1 cellular context compared by ENCODE assay signal in the genomic region with DNA sequence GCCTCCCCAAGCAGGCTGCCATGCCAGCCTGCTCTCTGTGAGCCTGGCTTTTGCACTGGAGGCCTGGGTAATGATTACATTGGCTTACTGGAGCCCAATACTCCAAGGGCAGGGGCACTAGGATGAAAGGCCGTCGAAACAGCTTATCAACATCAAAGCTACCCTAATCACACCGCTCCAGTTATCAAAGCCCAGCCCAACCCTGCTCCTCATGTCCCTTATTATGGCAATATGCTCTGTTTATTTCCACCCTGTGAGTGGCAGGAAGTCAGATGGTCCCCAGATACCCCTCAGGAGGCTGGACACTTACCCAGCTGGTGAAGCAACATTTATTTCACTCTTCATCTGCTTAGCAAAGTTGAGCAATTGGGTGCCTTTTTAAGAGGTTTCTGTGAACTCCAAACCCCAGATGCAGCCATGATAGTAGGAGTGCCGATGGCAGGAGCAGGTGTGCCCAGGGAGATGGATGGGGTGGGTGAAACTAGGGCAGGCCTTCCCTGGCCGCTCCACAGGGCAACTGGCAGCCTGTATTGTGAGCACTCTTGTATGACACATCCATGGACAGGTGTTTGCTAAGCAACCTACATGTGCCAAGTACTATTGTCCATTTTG.
TF ChIP-seq lines count a peak whose summit lies in the region.

No MANE protein-coding gene starts in this region.

TF ChIP-seq in HepG2, 621 proteins besides CTCF, POLR2A, EP300 and RAD21 (continued from another document and continues in another):
- TF ChIP-seq, protein P1, sequence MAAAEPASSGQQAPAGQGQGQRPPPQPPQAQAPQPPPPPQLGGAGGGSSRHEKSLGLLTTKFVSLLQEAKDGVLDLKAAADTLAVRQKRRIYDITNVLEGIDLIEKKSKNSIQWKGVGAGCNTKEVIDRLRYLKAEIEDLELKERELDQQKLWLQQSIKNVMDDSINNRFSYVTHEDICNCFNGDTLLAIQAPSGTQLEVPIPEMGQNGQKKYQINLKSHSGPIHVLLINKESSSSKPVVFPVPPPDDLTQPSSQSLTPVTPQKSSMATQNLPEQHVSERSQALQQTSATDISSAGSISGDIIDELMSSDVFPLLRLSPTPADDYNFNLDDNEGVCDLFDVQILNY (CRISPR knock-in tag; conservative IDR thresholded peaks at IDR 0.05), result no peak
- TF ChIP-seq HIVEP1 (CRISPR knock-in tag; IDR thresholded peaks at IDR 0.05) (no peak), TBX3 (IDR thresholded peaks at IDR 0.05; ENCODE audit: borderline replicate concordance) (peak; percentile 70; the same call in 1 of the 2 replicates), TRIM24 (CRISPR knock-in tag; IDR thresholded peaks at IDR 0.05) (peak; percentile 67; the same call in 1 of the 2 replicates), ZNF557 (CRISPR knock-in tag; IDR thresholded peaks at IDR 0.05) (no peak), PHF8 (CRISPR knock-in tag; IDR thresholded peaks at IDR 0.05) (no peak), ZNF629 (CRISPR knock-in tag; conservative IDR thresholded peaks at IDR 0.05) (no peak), KLF6 (CRISPR knock-in tag; IDR thresholded peaks at IDR 0.05) (0 out of 2 replicates have a peak, but pooled peaks have one; percentile 38), ISX (CRISPR knock-in tag; conservative IDR thresholded peaks at IDR 0.05) (no peak), ZNF772 (CRISPR knock-in tag; IDR thresholded peaks at IDR 0.05) (peak; percentile 72; the same call in 1 of the 2 replicates), ZNF775 (CRISPR knock-in tag; IDR thresholded peaks at IDR 0.05; ENCODE audit: borderline replicate concordance) (no peak), GATAD2A (CRISPR knock-in tag; IDR thresholded peaks at IDR 0.05) (peak; percentile 55; the same call in 1 of the 2 replicates), RARA (CRISPR knock-in tag; IDR thresholded peaks at IDR 0.05) (peak; percentile 44), PHF21A (CRISPR knock-in tag; IDR thresholded peaks at IDR 0.05) (peak; percentile 79), ZBTB7B (CRISPR knock-in tag; IDR thresholded peaks at IDR 0.05) (no peak), HHEX (CRISPR knock-in tag; IDR thresholded peaks at IDR 0.05) (peak; percentile 67; the same call in 1 of the 2 replicates), ZNF292 (CRISPR knock-in tag; IDR thresholded peaks at IDR 0.05; ENCODE audit: borderline replicate concordance, low read depth) (peak; percentile 48; the same call in 1 of the 2 replicates), HDAC2 (CRISPR knock-in tag; IDR thresholded peaks at IDR 0.05) (0 out of 2 replicates have a peak, but pooled peaks have one; percentile 40), ZNF883 (CRISPR knock-in tag; IDR thresholded peaks at IDR 0.05; ENCODE audit: not compliant biosample characterization) (no peak), ETV6 (CRISPR knock-in tag; conservative IDR thresholded peaks at IDR 0.05) (no peak), IRF2 (CRISPR knock-in tag; IDR thresholded peaks at IDR 0.05) (0 out of 2 replicates have a peak, but pooled peaks have one; percentile 34), HNRNPL (IDR thresholded peaks at IDR 0.05; ENCODE audit: low read depth, low read length) (peak; percentile 79), TCF7 (IDR thresholded peaks at IDR 0.05; ENCODE audit: low read depth) (peak; percentile 95), SALL1 (CRISPR knock-in tag; IDR thresholded peaks at IDR 0.05) (peak; percentile 78), FOXK1 (CRISPR knock-in tag; IDR thresholded peaks at IDR 0.05; ENCODE audit: borderline replicate concordance, low read depth) (peak; percentile 30; the same call in 1 of the 2 replicates), RNF2 (conservative IDR thresholded peaks at IDR 0.05; ENCODE audit: low read depth) (0 out of 2 replicates have a peak, but pooled peaks have one; percentile 36), ZNF251 (CRISPR knock-in tag; IDR thresholded peaks at IDR 0.05) (no peak), PPARG (CRISPR knock-in tag; conservative IDR thresholded peaks at IDR 0.05) (no peak), SALL2 (CRISPR knock-in tag; IDR thresholded peaks at IDR 0.05) (0 out of 2 replicates have a peak, but pooled peaks have one; percentile 25)
- TF ChIP-seq, protein P2, sequence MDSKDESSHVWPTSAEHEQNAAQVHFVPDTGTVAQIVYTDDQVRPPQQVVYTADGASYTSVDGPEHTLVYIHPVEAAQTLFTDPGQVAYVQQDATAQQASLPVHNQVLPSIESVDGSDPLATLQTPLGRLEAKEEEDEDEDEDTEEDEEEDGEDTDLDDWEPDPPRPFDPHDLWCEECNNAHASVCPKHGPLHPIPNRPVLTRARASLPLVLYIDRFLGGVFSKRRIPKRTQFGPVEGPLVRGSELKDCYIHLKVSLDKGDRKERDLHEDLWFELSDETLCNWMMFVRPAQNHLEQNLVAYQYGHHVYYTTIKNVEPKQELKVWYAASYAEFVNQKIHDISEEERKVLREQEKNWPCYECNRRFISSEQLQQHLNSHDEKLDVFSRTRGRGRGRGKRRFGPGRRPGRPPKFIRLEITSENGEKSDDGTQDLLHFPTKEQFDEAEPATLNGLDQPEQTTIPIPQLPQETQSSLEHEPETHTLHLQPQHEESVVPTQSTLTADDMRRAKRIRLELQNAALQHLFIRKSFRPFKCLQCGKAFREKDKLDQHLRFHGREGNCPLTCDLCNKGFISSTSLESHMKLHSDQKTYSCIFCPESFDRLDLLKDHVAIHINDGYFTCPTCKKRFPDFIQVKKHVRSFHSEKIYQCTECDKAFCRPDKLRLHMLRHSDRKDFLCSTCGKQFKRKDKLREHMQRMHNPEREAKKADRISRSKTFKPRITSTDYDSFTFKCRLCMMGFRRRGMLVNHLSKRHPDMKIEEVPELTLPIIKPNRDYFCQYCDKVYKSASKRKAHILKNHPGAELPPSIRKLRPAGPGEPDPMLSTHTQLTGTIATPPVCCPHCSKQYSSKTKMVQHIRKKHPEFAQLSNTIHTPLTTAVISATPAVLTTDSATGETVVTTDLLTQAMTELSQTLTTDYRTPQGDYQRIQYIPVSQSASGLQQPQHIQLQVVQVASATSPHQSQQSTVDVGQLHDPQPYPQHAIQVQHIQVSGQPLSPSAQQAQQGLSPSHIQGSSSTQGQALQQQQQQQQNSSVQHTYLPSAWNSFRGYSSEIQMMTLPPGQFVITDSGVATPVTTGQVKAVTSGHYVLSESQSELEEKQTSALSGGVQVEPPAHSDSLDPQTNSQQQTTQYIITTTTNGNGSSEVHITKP (CRISPR knock-in tag; IDR thresholded peaks at IDR 0.05; ENCODE audit: low read depth), result no peak
- TF ChIP-seq, protein P3, sequence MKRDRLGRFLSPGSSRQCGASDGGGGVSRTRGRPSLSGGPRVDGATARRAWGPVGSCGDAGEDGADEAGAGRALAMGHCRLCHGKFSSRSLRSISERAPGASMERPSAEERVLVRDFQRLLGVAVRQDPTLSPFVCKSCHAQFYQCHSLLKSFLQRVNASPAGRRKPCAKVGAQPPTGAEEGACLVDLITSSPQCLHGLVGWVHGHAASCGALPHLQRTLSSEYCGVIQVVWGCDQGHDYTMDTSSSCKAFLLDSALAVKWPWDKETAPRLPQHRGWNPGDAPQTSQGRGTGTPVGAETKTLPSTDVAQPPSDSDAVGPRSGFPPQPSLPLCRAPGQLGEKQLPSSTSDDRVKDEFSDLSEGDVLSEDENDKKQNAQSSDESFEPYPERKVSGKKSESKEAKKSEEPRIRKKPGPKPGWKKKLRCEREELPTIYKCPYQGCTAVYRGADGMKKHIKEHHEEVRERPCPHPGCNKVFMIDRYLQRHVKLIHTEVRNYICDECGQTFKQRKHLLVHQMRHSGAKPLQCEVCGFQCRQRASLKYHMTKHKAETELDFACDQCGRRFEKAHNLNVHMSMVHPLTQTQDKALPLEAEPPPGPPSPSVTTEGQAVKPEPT (CRISPR knock-in tag; IDR thresholded peaks at IDR 0.05; ENCODE audit: low read depth), result no peak
- TF ChIP-seq, protein P4, sequence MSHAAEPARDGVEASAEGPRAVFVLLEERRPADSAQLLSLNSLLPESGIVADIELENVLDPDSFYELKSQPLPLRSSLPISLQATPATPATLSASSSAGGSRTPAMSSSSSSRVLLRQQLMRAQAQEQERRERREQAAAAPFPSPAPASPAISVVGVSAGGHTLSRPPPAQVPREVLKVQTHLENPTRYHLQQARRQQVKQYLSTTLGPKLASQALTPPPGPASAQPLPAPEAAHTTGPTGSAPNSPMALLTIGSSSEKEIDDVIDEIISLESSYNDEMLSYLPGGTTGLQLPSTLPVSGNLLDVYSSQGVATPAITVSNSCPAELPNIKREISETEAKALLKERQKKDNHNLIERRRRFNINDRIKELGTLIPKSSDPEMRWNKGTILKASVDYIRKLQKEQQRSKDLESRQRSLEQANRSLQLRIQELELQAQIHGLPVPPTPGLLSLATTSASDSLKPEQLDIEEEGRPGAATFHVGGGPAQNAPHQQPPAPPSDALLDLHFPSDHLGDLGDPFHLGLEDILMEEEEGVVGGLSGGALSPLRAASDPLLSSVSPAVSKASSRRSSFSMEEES (CRISPR knock-in tag; IDR thresholded peaks at IDR 0.05), result 0 out of 2 replicates have a peak, but pooled peaks have one; percentile 38
- TF ChIP-seq, protein P5, sequence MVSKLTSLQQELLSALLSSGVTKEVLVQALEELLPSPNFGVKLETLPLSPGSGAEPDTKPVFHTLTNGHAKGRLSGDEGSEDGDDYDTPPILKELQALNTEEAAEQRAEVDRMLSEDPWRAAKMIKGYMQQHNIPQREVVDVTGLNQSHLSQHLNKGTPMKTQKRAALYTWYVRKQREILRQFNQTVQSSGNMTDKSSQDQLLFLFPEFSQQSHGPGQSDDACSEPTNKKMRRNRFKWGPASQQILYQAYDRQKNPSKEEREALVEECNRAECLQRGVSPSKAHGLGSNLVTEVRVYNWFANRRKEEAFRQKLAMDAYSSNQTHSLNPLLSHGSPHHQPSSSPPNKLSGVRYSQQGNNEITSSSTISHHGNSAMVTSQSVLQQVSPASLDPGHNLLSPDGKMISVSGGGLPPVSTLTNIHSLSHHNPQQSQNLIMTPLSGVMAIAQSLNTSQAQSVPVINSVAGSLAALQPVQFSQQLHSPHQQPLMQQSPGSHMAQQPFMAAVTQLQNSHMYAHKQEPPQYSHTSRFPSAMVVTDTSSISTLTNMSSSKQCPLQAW (CRISPR knock-in tag; IDR thresholded peaks at IDR 0.05), result peak; percentile 80
- TF ChIP-seq, protein P6, sequence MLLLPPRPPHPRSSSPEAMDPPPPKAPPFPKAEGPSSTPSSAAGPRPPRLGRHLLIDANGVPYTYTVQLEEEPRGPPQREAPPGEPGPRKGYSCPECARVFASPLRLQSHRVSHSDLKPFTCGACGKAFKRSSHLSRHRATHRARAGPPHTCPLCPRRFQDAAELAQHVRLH (CRISPR knock-in tag; IDR thresholded peaks at IDR 0.05; ENCODE audit: borderline replicate concordance, low read depth), result no peak
- TF ChIP-seq, protein P7, sequence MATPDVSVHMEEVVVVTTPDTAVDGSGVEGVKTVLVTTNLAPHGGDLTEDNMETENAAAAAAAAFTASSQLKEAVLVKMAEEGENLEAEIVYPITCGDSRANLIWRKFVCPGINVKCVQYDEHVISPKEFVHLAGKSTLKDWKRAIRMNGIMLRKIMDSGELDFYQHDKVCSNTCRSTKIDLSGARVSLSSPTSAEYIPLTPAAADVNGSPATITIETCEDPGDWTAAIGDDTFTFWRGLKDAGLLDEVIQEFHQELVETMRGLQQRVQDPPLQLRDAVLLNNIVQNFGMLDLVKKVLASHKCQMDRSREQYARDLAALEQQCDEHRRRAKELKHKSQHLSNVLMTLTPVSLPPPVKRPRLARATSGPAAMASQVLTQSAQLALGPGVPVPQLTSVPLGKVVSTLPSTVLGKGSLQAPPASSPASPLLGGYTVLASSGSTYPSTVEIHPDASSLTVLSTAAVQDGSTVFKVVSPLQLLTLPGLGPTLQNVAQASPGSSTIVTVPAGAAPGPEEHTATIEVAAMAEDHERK (CRISPR knock-in tag; IDR thresholded peaks at IDR 0.05; ENCODE audit: low read depth), result no peak
- TF ChIP-seq, protein P8, sequence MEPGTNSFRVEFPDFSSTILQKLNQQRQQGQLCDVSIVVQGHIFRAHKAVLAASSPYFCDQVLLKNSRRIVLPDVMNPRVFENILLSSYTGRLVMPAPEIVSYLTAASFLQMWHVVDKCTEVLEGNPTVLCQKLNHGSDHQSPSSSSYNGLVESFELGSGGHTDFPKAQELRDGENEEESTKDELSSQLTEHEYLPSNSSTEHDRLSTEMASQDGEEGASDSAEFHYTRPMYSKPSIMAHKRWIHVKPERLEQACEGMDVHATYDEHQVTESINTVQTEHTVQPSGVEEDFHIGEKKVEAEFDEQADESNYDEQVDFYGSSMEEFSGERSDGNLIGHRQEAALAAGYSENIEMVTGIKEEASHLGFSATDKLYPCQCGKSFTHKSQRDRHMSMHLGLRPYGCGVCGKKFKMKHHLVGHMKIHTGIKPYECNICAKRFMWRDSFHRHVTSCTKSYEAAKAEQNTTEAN (CRISPR knock-in tag; conservative IDR thresholded peaks at IDR 0.05), result no peak
- TF ChIP-seq, protein P9, sequence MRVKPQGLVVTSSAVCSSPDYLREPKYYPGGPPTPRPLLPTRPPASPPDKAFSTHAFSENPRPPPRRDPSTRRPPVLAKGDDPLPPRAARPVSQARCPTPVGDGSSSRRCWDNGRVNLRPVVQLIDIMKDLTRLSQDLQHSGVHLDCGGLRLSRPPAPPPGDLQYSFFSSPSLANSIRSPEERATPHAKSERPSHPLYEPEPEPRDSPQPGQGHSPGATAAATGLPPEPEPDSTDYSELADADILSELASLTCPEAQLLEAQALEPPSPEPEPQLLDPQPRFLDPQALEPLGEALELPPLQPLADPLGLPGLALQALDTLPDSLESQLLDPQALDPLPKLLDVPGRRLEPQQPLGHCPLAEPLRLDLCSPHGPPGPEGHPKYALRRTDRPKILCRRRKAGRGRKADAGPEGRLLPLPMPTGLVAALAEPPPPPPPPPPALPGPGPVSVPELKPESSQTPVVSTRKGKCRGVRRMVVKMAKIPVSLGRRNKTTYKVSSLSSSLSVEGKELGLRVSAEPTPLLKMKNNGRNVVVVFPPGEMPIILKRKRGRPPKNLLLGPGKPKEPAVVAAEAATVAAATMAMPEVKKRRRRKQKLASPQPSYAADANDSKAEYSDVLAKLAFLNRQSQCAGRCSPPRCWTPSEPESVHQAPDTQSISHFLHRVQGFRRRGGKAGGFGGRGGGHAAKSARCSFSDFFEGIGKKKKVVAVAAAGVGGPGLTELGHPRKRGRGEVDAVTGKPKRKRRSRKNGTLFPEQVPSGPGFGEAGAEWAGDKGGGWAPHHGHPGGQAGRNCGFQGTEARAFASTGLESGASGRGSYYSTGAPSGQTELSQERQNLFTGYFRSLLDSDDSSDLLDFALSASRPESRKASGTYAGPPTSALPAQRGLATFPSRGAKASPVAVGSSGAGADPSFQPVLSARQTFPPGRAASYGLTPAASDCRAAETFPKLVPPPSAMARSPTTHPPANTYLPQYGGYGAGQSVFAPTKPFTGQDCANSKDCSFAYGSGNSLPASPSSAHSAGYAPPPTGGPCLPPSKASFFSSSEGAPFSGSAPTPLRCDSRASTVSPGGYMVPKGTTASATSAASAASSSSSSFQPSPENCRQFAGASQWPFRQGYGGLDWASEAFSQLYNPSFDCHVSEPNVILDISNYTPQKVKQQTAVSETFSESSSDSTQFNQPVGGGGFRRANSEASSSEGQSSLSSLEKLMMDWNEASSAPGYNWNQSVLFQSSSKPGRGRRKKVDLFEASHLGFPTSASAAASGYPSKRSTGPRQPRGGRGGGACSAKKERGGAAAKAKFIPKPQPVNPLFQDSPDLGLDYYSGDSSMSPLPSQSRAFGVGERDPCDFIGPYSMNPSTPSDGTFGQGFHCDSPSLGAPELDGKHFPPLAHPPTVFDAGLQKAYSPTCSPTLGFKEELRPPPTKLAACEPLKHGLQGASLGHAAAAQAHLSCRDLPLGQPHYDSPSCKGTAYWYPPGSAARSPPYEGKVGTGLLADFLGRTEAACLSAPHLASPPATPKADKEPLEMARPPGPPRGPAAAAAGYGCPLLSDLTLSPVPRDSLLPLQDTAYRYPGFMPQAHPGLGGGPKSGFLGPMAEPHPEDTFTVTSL (CRISPR knock-in tag; IDR thresholded peaks at IDR 0.05; ENCODE audit: borderline replicate concordance), result 0 out of 2 replicates have a peak, but pooled peaks have one; percentile 21
